ENCODE assay signal across 9 cellular contexts in genomic region chr9:126702501-126703329, GRCh38.
DNase-seq lines count a peak whose midpoint lies in the region; ATAC-seq, FAIRE-seq and TF ChIP-seq lines count a peak whose summit lies in the region.
"Had no signal": no experiment of that assay in that cellular context is flagged by ENCODE, and none has a peak within 500 bp of the region (broad histone marks: within the 10 kb centered on the region; RNA-seq: fewer than 3 reads in every experiment).

No MANE protein-coding gene starts in this region.

- H3K4me3 ChIP-seq in WERI-Rb-1 (ENCODE audit: low read depth, low read length) (peak overlapping the region; percentile 36), esophagus muscularis mucosa (no peak overlapping the region), gastrocnemius medialis (no peak overlapping the region)

- peak overlapping the region; percentile 15; the same call in 1 of the 2 replicates for H3K27ac ChIP-seq in WERI-Rb-1
- H3K27ac ChIP-seq in esophagus muscularis mucosa (replicated peaks in 1 of 4), result no peak overlapping the region
- no peak overlapping the region for H3K27ac ChIP-seq in gastrocnemius medialis

- intact Hi-C loops in esophagus muscularis mucosa (cut with DNase I) (no loop called here), gastrocnemius medialis (cut with DNase I; ENCODE audit: low total_unique reads) (no loop called here)

- no peaks in the 10 kb centered on the region for H3K9me3 ChIP-seq in WERI-Rb-1 (ENCODE audit: severe bottlenecking)
- no peaks in the 10 kb centered on the region for H3K9me3 ChIP-seq in esophagus muscularis mucosa
- no peaks in the 10 kb centered on the region for H3K9me3 ChIP-seq in gastrocnemius medialis

- TF ChIP-seq CTCF in WERI-Rb-1 (IDR thresholded peaks at IDR 0.05; ENCODE audit: low read depth, low read length), result peak; percentile 98
- peak; percentile 17 to 42 (median 36) for TF ChIP-seq CTCF in esophagus muscularis mucosa (IDR thresholded peaks at IDR 0.05)
- peak in 3 of 5 experiments; percentile 37 to 59 (median 46) for TF ChIP-seq CTCF in gastrocnemius medialis (IDR thresholded peaks at IDR 0.05 in 4 of 5, conservative IDR thresholded peaks at IDR 0.05 in 1 of 5)

- 21% methylated on average over 11 of the region's 22 CpGs for WGBS in esophagus muscularis mucosa

- ATAC-seq in activated CD4-positive, CD25-positive, alpha-beta regulatory T cell treated with anti-CD3 and anti-CD28 coated beads, Interleukin-2, amount 50 U/mL, for 24 hours, result no peak
- no peak for ATAC-seq in gastrocnemius medialis
- ATAC-seq in GM21786 (IDR thresholded peaks at IDR 0.05; ENCODE audit: unreplicated experiment), result no peak

- no peaks in the 10 kb centered on the region for H3K27me3 ChIP-seq in WERI-Rb-1 (ENCODE audit: insufficient read depth, low read depth, severe bottlenecking)
- peaks cover 0 to 59% (median 18%) of the 10 kb centered on the region in 4 donors for H3K27me3 ChIP-seq in esophagus muscularis mucosa
- H3K27me3 ChIP-seq in gastrocnemius medialis, result peaks cover 11 to 21% (median 14%) of the 10 kb centered on the region in 3 donors

- TF ChIP-seq POLR2A in esophagus muscularis mucosa (IDR thresholded peaks at IDR 0.05; ENCODE audit: low read depth) (no peak), gastrocnemius medialis (IDR thresholded peaks at IDR 0.05) (no peak)

- DNase-seq in activated CD4-positive, CD25-positive, alpha-beta regulatory T cell treated with anti-CD3 and anti-CD28 coated beads, Interleukin-2, amount 50 U/mL, for 72 hours, result peak; percentile 61
- DNase-seq in WERI-Rb-1, result peak; percentile 90
- DNase-seq in esophagus muscularis mucosa (ENCODE audit: extremely low spot score), result no peak
- no peak for DNase-seq in gastrocnemius medialis
- no peak for DNase-seq in retina
- DNase-seq in HTR-8/SVneo (ENCODE audit: insufficient read length, low spot score), result no peak

- H3K4me1 ChIP-seq in esophagus muscularis mucosa (peaks cover 14 to 25% (median 20%) of the 10 kb centered on the region in 4 donors), gastrocnemius medialis (peaks cover 0 to 10% of the 10 kb centered on the region in 2 donors)

- H3K36me3 ChIP-seq in WERI-Rb-1 (no peaks in the 10 kb centered on the region), esophagus muscularis mucosa (no peaks in the 10 kb centered on the region), gastrocnemius medialis (no peaks in the 10 kb centered on the region)

- no peak for FAIRE-seq in HTR-8/SVneo (lab: Jason Lieb, UNC)
- FAIRE-seq: TTC549 had no signal

- no peak for TF ChIP-seq EP300 in esophagus muscularis mucosa (IDR thresholded peaks at IDR 0.05)

- in situ Hi-C loops in gastrocnemius medialis (cut with MboI; ENCODE audit: low sequenced_read_pairs in 4 of 4), result no loop called here

Comparison
In these comparisons a context has a peak if more than half of its experiments do, and no peak if none do; other contexts are left out.
1. DNase-seq: peak in activated CD4-positive, CD25-positive, alpha-beta regulatory T cell treated with anti-CD3 and anti-CD28 coated beads, Interleukin-2, amount 50 U/mL, for 72 hours (single experiment) and WERI-Rb-1 (single experiment); none in esophagus muscularis mucosa (single experiment), gastrocnemius medialis (0 of 2), retina (single experiment) and HTR-8/SVneo (single experiment).
2. CTCF ChIP-seq: peak in every context shown above with its lines; median percentile 98 in WERI-Rb-1; 46 in gastrocnemius medialis; 36 in esophagus muscularis mucosa.